ENCODE assay signal across 8 cellular contexts in the genomic region with DNA sequence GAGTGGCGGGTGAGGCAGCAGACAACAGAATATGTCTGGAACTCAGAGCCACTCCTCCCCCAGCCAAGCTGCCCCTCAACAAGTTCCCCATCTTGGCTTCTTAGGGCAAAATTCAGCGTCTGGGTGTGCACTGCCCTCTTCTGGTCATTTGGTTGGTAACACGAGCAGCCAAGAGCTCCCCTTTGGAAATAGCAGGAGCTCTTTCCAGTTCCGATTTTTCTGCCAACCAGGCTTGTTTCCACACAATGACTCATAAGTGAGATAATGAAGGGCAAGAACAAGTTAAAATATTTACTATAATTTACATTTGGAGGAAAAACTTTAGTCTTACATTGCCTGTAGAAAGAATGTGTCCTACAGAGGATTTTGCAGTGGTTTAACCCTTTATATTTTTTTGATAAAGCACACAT.
A peak's percentile ranks its signal among the peaks of the same experiment; 100 is the strongest.
DNase-seq lines count a peak whose midpoint lies in the region; ATAC-seq and FAIRE-seq lines count a peak whose summit lies in the region.

No MANE protein-coding gene starts in this region.

- peak; percentile 77 for FAIRE-seq in A204.1 (lab: Jason Lieb, UNC)

- no peak overlapping the region for H3K4me3 ChIP-seq in NT2/D1 (ENCODE audit: insufficient read length, low read depth)

- no peaks in the 10 kb centered on the region for H3K4me1 ChIP-seq in NT2/D1 (ENCODE audit: insufficient read depth, insufficient read length)

- H3K9ac ChIP-seq in NT2/D1 (ENCODE audit: insufficient read length, low read depth): no peak overlapping the region

- H3K36me3 ChIP-seq in NT2/D1 (ENCODE audit: insufficient read depth, insufficient read length, low read length): no peaks in the 10 kb centered on the region

- H3K9me3 ChIP-seq in NT2/D1 (ENCODE audit: insufficient read depth, low read length): no peaks in the 10 kb centered on the region

- peak; percentile 82 for ATAC-seq in left ventricle myocardium superior
- ATAC-seq in GM21528 (IDR thresholded peaks at IDR 0.05; ENCODE audit: low FRiP score, unreplicated experiment): no peak

- intact Hi-C loops in left ventricle myocardium superior (cut with micrococcal nuclease): loop anchor here (5.0 kb wide), 2 partner anchors 140 to 320 kb away; no protein-coding TSS in a partner anchor

- H3K27me3 ChIP-seq in NT2/D1 (ENCODE audit: insufficient read depth, insufficient read length): no peaks in the 10 kb centered on the region

- DNase-seq in GM04504 (ENCODE audit: low read depth) (peak; percentile 62), HT-29 (ENCODE audit: low spot score) (peak; percentile 86), NT2/D1 (ENCODE audit: low read depth, low spot score) (peak; percentile 94), amniotic epithelial cell (ENCODE audit: low read depth) (peak; percentile 83), left ventricle myocardium superior (peak; percentile 54), pulmonary artery endothelial cell (ENCODE audit: low read depth, low spot score) (peak; percentile 61)
